Comparison of ENCODE assay signal across 1 cellular context in the genomic region with DNA sequence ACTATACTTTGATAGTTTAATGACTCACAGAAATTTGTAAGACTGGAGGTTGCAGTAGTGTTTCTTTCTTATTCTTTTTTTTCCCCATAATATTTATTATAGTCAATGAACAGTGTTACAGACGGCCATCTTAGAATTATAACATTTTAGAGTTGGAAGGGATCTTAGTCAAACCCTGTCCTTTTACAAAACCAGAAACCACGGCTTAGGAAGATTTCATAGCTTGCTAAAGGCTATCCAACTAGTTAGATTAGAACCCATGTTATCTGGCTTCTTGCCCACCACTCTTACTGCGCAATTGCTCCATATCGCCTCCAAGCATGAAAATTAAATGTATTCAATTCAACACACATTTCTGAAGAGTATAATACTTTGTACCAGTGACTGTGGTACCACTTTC.
TF ChIP-seq lines count a peak whose summit lies in the region.

No MANE protein-coding gene starts in this region.

TF ChIP-seq in K562, 482 proteins besides CTCF, POLR2A, EP300 and RAD21 (continued from another document):
- peak; percentile 67; the same call in 1 of the 2 replicates for TF ChIP-seq CUX1 (CRISPR knock-in tag; IDR thresholded peaks at IDR 0.05)
- peak; percentile 45 for TF ChIP-seq CEBPB (tag; IDR thresholded peaks at IDR 0.05)
- peak in 1 of 3 experiments; percentile 39 for TF ChIP-seq YY1 (IDR thresholded peaks at IDR 0.05; ENCODE audit: borderline replicate concordance in 1 of 3, control insufficient read depth in 1 of 3, extremely low read depth in 1 of 3, insufficient read depth in 3 of 3, insufficient read length in 1 of 3, insufficient replicate concordance in 2 of 3, low read depth in 1 of 3, low read length in 2 of 3)
- no peak for TF ChIP-seq MIER1 (IDR thresholded peaks at IDR 0.05; ENCODE audit: low read depth)
- TF ChIP-seq BCLAF1 (IDR thresholded peaks at IDR 0.05; ENCODE audit: borderline replicate concordance in 1 of 2, control insufficient read depth in 1 of 2, low read depth in 2 of 2, low read length in 1 of 2), result no peak
- TF ChIP-seq NKRF (IDR thresholded peaks at IDR 0.05; ENCODE audit: borderline replicate concordance), result no peak
- no peak for TF ChIP-seq NR1H2 (CRISPR knock-in tag; IDR thresholded peaks at IDR 0.05)
- TF ChIP-seq ELF1 (tag; IDR thresholded peaks at IDR 0.05), result no peak
- no peak for TF ChIP-seq TAF9B (IDR thresholded peaks at IDR 0.05; ENCODE audit: partially characterized antibody)
- TF ChIP-seq CEBPG (CRISPR knock-in tag; IDR thresholded peaks at IDR 0.05), result no peak
- peak in 1 of 2 experiments; percentile 35; a peak in 1 of 4 replicates for TF ChIP-seq CEBPG (tag; conservative IDR thresholded peaks at IDR 0.05 in 1 of 2, IDR thresholded peaks at IDR 0.05 in 1 of 2)
- TF ChIP-seq ZNF766 (CRISPR knock-in tag; conservative IDR thresholded peaks at IDR 0.05), result no peak
- TF ChIP-seq, protein P1, sequence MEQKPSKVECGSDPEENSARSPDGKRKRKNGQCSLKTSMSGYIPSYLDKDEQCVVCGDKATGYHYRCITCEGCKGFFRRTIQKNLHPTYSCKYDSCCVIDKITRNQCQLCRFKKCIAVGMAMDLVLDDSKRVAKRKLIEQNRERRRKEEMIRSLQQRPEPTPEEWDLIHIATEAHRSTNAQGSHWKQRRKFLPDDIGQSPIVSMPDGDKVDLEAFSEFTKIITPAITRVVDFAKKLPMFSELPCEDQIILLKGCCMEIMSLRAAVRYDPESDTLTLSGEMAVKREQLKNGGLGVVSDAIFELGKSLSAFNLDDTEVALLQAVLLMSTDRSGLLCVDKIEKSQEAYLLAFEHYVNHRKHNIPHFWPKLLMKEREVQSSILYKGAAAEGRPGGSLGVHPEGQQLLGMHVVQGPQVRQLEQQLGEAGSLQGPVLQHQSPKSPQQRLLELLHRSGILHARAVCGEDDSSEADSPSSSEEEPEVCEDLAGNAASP (IDR thresholded peaks at IDR 0.05), result no peak
- TF ChIP-seq KDM5B (IDR thresholded peaks at IDR 0.05; ENCODE audit: insufficient replicate concordance, low read depth, low read length), result no peak
- no peak for TF ChIP-seq ZNF316 (IDR thresholded peaks at IDR 0.05)
- TF ChIP-seq ZNF232 (CRISPR knock-in tag; IDR thresholded peaks at IDR 0.05), result no peak
- no peak for TF ChIP-seq ZBTB7A (IDR thresholded peaks at IDR 0.05; ENCODE audit: borderline replicate concordance, control insufficient read depth, low read depth, low read length)
- TF ChIP-seq SPI1 (IDR thresholded peaks at IDR 0.05; ENCODE audit: borderline replicate concordance, low read depth, low read length), result no peak
- no peak for TF ChIP-seq TCF7 (IDR thresholded peaks at IDR 0.05; ENCODE audit: borderline replicate concordance)
